ENCODE assay signal across 20 cellular contexts in the genomic region with DNA sequence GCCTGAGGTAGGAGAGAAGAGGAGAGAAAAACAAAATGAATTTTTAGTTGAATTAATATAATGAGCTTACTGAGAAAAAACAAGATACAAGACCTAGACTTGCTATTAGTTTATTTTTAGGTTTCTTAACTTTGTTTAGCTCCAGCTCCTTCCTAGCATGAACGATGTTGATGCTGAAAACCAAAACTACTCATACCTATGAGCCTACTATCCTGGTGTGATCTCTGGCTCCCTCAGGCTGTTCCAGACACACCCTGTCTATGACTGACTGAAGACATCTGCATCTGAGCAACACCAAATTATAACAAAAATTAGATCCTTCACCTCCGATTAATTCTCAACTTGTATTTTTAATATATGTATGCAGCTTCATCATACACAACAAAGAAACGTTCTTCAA.
DNase-seq lines count a peak whose midpoint lies in the region; ATAC-seq and TF ChIP-seq lines count a peak whose summit lies in the region.
"Had no signal": no experiment of that assay in that cellular context is flagged by ENCODE, and none has a peak within 500 bp of the region (broad histone marks: within the 10 kb centered on the region; RNA-seq: fewer than 3 reads in every experiment).

No MANE protein-coding gene starts in this region.

- BruUV-seq in mammary epithelial cell (replicated peaks; lab: Mats Ljungman, UMichigan), result no TSS peak

- H3K4me2 ChIP-seq in mammary epithelial cell (ENCODE audit: insufficient read depth, low read depth, low read length) (peak overlapping the region; percentile 48), hepatocyte (no peak overlapping the region)

- no peak for TF ChIP-seq CTCF in mammary epithelial cell (conservative IDR thresholded peaks at IDR 0.05 in 1 of 2, IDR thresholded peaks at IDR 0.05 in 1 of 2; ENCODE audit: extremely low read depth in 1 of 2, insufficient read depth in 1 of 2, low read depth in 1 of 2, low read length in 2 of 2)
- TF ChIP-seq CTCF in hepatocyte (IDR thresholded peaks at IDR 0.05; ENCODE audit: poor library complexity), result no peak

- in situ Hi-C loops in mammary epithelial cell (cut with MboI; ENCODE audit: low sequenced_read_pairs in 2 of 2), result no loop called here

- no peaks in the 10 kb centered on the region for H4K20me1 ChIP-seq in mammary epithelial cell (ENCODE audit: insufficient read depth, low read length)
- H4K20me1 ChIP-seq in hepatocyte (ENCODE audit: insufficient read depth, poor library complexity, severe bottlenecking), result no peaks in the 10 kb centered on the region

- no peaks in the 10 kb centered on the region for H3K9me2 ChIP-seq in hepatocyte (replicated peaks; ENCODE audit: insufficient read depth)

- intact Hi-C loops in mammary epithelial cell (cut with micrococcal nuclease), result no loop called here

- H3K36me3 ChIP-seq in mammary epithelial cell (ENCODE audit: insufficient read depth, low read length), result no peaks in the 10 kb centered on the region
- H3K36me3 ChIP-seq in hepatocyte (replicated peaks; ENCODE audit: insufficient read depth, low read depth), result no peaks in the 10 kb centered on the region
- H3K36me3 ChIP-seq: SJSA1 had no signal

- H3K4me1 ChIP-seq in mammary epithelial cell (ENCODE audit: insufficient read depth, low read length) (peaks cover 49% of the 10 kb centered on the region), hepatocyte (ENCODE audit: insufficient read depth) (no peaks in the 10 kb centered on the region)

- DNase-seq in M059J (ENCODE audit: low read depth) (peak; percentile 19), mammary epithelial cell (peak; percentile 64), hepatocyte (ENCODE audit: low spot score) (no peak), AG08396 (ENCODE audit: low spot score) (no peak), H4 (ENCODE audit: low spot score) (no peak)
- DNase-seq: ACHN, AML-193, DND-41, HCEC 1CT, KG1, NCI-H1436, NCI-H1930, NCI-H345, NCI-H524 treated with DMSO at 0.1 percent for 48 hours, PC-9 had no signal

- H3K4me3 ChIP-seq in mammary epithelial cell (replicated peaks in 1 of 3; ENCODE audit: insufficient read depth in 1 of 3, low read depth in 2 of 3, low read length in 3 of 3), result no peak overlapping the region
- H3K4me3 ChIP-seq in hepatocyte, result no peak overlapping the region
- H3K4me3 ChIP-seq: PC-9, SJSA1 had no signal

- H3K9me3 ChIP-seq in mammary epithelial cell (replicated peaks; ENCODE audit: insufficient read depth, low read length) (peaks cover 10% of the 10 kb centered on the region), hepatocyte (ENCODE audit: low read depth) (no peaks in the 10 kb centered on the region)
- H3K9me3 ChIP-seq: SJSA1 had no signal

- peak overlapping the region; percentile 97 for H3K27ac ChIP-seq in mammary epithelial cell (ENCODE audit: insufficient read depth, low read depth, low read length)
- peak overlapping the region; percentile 89 for H3K27ac ChIP-seq in hepatocyte
- H3K27ac ChIP-seq: C4-2B had no signal

- CTCF ChIA-PET in mammary epithelial cell (lab: Charles Lee; ENCODE audit: low non-redundant PET), result interaction anchor here (0.6 kb wide), 1 partner anchor 192 kb away, joined by 3 read pairs; no protein-coding TSS in a partner anchor

- H3K27me3 ChIP-seq in mammary epithelial cell (ENCODE audit: insufficient read depth, low read length) (no peaks in the 10 kb centered on the region), hepatocyte (no peaks in the 10 kb centered on the region)
- H3K27me3 ChIP-seq: SJSA1 had no signal

- H3K9ac ChIP-seq in mammary epithelial cell (ENCODE audit: insufficient read depth, low read length), result peak overlapping the region; percentile 27

- dilution Hi-C loops in mammary epithelial cell (cut with HindIII; ENCODE audit: low sequenced_read_pairs), result no loop called here

- ATAC-seq in SK-N-SH treated with all-trans-retinoic acid at 6 μM for 48 hours, result no peak
- ATAC-seq in GM19351 (IDR thresholded peaks at IDR 0.05; ENCODE audit: unreplicated experiment), result no peak
- ATAC-seq: HepG2 had no signal

- WGBS in mammary epithelial cell (ENCODE audit: low coverage, missing lambda C conversion rate), result 31% methylated on average over 3 of the region's 3 CpGs
- 86% methylated on average over 3 of the region's 3 CpGs for whole genome bisulfite sequencing in hepatocyte (ENCODE audit: low lambda C conversion rate, missing lambda C conversion rate)

- H3K79me2 ChIP-seq in mammary epithelial cell (ENCODE audit: insufficient read depth, low read length) (no peaks in the 10 kb centered on the region), hepatocyte (no peaks in the 10 kb centered on the region)

- no peak overlapping the region for H2AFZ ChIP-seq in mammary epithelial cell (ENCODE audit: low read depth, low read length)
- H2AFZ ChIP-seq in hepatocyte, result no peak overlapping the region
- H2AFZ ChIP-seq: PC-9 had no signal

TF ChIP-seq in SK-N-SH treated with all-trans-retinoic acid at 6 μM for 48 hours, 23 proteins besides CTCF, POLR2A, EP300 and RAD21 (continues in another document):
- TF ChIP-seq GLIS3 (CRISPR knock-in tag; IDR thresholded peaks at IDR 0.05), result no peak
- no peak for TF ChIP-seq ISL1 (CRISPR knock-in tag; IDR thresholded peaks at IDR 0.05)
- TF ChIP-seq ARNTL (CRISPR knock-in tag; IDR thresholded peaks at IDR 0.05; ENCODE audit: borderline replicate concordance, low read depth), result no peak
- TF ChIP-seq OSR1 (CRISPR knock-in tag; IDR thresholded peaks at IDR 0.05), result no peak
- TF ChIP-seq, protein P1, sequence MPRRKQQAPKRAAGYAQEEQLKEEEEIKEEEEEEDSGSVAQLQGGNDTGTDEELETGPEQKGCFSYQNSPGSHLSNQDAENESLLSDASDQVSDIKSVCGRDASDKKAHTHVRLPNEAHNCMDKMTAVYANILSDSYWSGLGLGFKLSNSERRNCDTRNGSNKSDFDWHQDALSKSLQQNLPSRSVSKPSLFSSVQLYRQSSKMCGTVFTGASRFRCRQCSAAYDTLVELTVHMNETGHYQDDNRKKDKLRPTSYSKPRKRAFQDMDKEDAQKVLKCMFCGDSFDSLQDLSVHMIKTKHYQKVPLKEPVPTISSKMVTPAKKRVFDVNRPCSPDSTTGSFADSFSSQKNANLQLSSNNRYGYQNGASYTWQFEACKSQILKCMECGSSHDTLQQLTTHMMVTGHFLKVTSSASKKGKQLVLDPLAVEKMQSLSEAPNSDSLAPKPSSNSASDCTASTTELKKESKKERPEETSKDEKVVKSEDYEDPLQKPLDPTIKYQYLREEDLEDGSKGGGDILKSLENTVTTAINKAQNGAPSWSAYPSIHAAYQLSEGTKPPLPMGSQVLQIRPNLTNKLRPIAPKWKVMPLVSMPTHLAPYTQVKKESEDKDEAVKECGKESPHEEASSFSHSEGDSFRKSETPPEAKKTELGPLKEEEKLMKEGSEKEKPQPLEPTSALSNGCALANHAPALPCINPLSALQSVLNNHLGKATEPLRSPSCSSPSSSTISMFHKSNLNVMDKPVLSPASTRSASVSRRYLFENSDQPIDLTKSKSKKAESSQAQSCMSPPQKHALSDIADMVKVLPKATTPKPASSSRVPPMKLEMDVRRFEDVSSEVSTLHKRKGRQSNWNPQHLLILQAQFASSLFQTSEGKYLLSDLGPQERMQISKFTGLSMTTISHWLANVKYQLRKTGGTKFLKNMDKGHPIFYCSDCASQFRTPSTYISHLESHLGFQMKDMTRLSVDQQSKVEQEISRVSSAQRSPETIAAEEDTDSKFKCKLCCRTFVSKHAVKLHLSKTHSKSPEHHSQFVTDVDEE (CRISPR knock-in tag; IDR thresholded peaks at IDR 0.05), result no peak
- TF ChIP-seq ZFP3 (CRISPR knock-in tag; IDR thresholded peaks at IDR 0.05), result no peak
- no peak for TF ChIP-seq ZNF565 (CRISPR knock-in tag; conservative IDR thresholded peaks at IDR 0.05; ENCODE audit: low read depth)
- no peak for TF ChIP-seq TOX (CRISPR knock-in tag; IDR thresholded peaks at IDR 0.05; ENCODE audit: borderline replicate concordance)
- TF ChIP-seq SNAI2 (CRISPR knock-in tag; IDR thresholded peaks at IDR 0.05), result no peak
- no peak for TF ChIP-seq CREB5 (CRISPR knock-in tag; IDR thresholded peaks at IDR 0.05; ENCODE audit: low read depth)
- no peak for TF ChIP-seq CSRNP3 (CRISPR knock-in tag; IDR thresholded peaks at IDR 0.05)
- TF ChIP-seq ZFP30 (CRISPR knock-in tag; IDR thresholded peaks at IDR 0.05), result no peak

Comparison
In these comparisons a context has a peak if more than half of its experiments do, and no peak if none do; other contexts are left out.
1. DNase-seq: peak in M059J (single experiment) and mammary epithelial cell (single experiment); none in hepatocyte (single experiment), AG08396 (single experiment) and H4 (single experiment).